In the genomic region with DNA sequence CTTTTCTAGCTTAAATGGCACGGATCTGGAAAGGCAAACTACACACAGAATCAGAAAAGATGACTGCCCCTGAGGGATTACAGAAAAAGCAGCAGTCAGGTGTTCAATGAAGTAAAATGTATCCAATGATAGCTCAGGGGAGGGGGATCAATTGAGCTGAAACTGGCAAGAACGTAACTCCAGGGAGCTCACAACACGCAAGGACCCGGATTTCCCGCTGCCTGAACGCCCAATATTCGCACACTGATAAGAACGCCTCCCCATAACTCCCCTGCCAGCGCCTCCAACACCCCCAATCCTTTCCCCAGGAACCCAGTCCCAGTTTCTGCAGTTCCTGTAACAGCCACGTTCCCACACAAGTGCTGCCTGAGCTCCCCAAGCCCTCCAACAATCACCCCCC, we compare ENCODE assay signal across 7 cellular contexts.
DNase-seq lines count a peak whose midpoint lies in the region; ATAC-seq, FAIRE-seq and TF ChIP-seq lines count a peak whose summit lies in the region.
"Not testable (repeated sequence)": the region's sequence is repeated elsewhere in the genome, so short reads cannot be mapped to it uniquely, and the experiment has no call there.

No MANE protein-coding gene starts in this region.

- not testable (repeated sequence) for H3K36me3 Mint-ChIP-seq in Calu3 (ENCODE audit: insufficient read depth, unreplicated experiment); activated CD4-positive, alpha-beta T cell treated with anti-CD3 and anti-CD28 coated beads, Interleukin-2, amount 10 ng/mL, durations not matched to agents 24 days and 14 days (ENCODE audit: low read depth); activated CD8-positive, alpha-beta memory T cell treated with anti-CD3 and anti-CD28 coated beads, Interleukin-2, amount 10 ng/mL, durations not matched to agents 7 days and 5 days
- H3K36me3 Mint-ChIP-seq in activated T-helper 17 cell treated with anti-CD3 and anti-CD28 coated beads, Interleukin-2, amount 50 U/mL, for 72 hours (ENCODE audit: low read depth), result peaks cover 12% of the 10 kb centered on the region

- not testable (repeated sequence) for H4K20me1 ChIP-seq in PC-9 (ENCODE audit: insufficient read depth); K562 (replicated peaks; ENCODE audit: control insufficient read depth, insufficient read depth, low read length)

- in situ Hi-C loops in K562 (cut with MboI), result loop anchor here (10.0 kb wide), 2 partner anchors 1908 to 1948 kb away; no protein-coding TSS in a partner anchor

- BruUV-seq in Calu3 (replicated peaks; lab: Mats Ljungman, UMichigan); PC-9 (replicated peaks; lab: Mats Ljungman, UMichigan); K562 (replicated peaks; lab: Mats Ljungman, UMichigan): not testable (repeated sequence)

- not testable (repeated sequence) for H3K9me2 ChIP-seq in PC-9 (ENCODE audit: insufficient read depth)

- not testable (repeated sequence) for H3K9me3 Mint-ChIP-seq in Calu3 (ENCODE audit: low read depth, unreplicated experiment); activated CD4-positive, alpha-beta T cell treated with anti-CD3 and anti-CD28 coated beads, Interleukin-2, amount 10 ng/mL, durations not matched to agents 24 days and 14 days; activated CD8-positive, alpha-beta memory T cell treated with anti-CD3 and anti-CD28 coated beads, Interleukin-2, amount 10 ng/mL, durations not matched to agents 7 days and 5 days (ENCODE audit: low read depth); activated T-helper 17 cell treated with anti-CD3 and anti-CD28 coated beads, Interleukin-2, amount 50 U/mL, for 72 hours

- not testable (repeated sequence) for H3K9me3 ChIP-seq in PC-9 (ENCODE audit: insufficient read depth, low read depth); K562 (replicated peaks; ENCODE audit: control insufficient read depth, insufficient read depth, low read depth, low read length)

- H3K4me3 ChIP-seq in PC-9 (peak overlapping the region; percentile 35; the same call in 1 of the 2 replicates), K562 (peak overlapping the region; percentile 19; the same call in 1 of the 2 replicates)

- TF ChIP-seq RAD21 in K562 (CRISPR knock-in tag; conservative IDR thresholded peaks at IDR 0.05 in 1 of 2, IDR thresholded peaks at IDR 0.05 in 1 of 2), result not testable (repeated sequence)

- intact Hi-C loops in Calu3 (cut with micrococcal nuclease; ENCODE audit: unreplicated experiment); PC-9 (cut with micrococcal nuclease; ENCODE audit: unreplicated experiment); activated CD4-positive, alpha-beta T cell treated with anti-CD3 and anti-CD28 coated beads, Interleukin-2, amount 10 ng/mL, durations not matched to agents 24 days and 14 days (cut with micrococcal nuclease); K562 (cut with micrococcal nuclease): not testable (repeated sequence)

- TF ChIP-seq POLR2A in K562 (conservative IDR thresholded peaks at IDR 0.05), result not testable (repeated sequence)

- POLR2A ChIA-PET in PC-9 (lab: Charles Lee; ENCODE audit: unreplicated experiment); K562 (lab: Yijun Ruan, JAX): not testable (repeated sequence)

- H3K27me3 ChIP-seq in PC-9 (ENCODE audit: insufficient read depth, low read depth); K562 (ENCODE audit: control insufficient read depth in 2 of 2, insufficient read depth in 2 of 2, low read length in 2 of 2): not testable (repeated sequence)

- H3K36me3 ChIP-seq in PC-9 (ENCODE audit: low read depth), result not testable (repeated sequence)
- peaks cover 11% of the 10 kb centered on the region; the same call in 1 of the 3 replicates for H3K36me3 ChIP-seq in K562 (ENCODE audit: control insufficient read depth, insufficient read depth, low read length)

- not testable (repeated sequence) for H3K27me3 Mint-ChIP-seq in Calu3 (ENCODE audit: unreplicated experiment); activated CD4-positive, alpha-beta T cell treated with anti-CD3 and anti-CD28 coated beads, Interleukin-2, amount 10 ng/mL, durations not matched to agents 24 days and 14 days; activated CD8-positive, alpha-beta memory T cell treated with anti-CD3 and anti-CD28 coated beads, Interleukin-2, amount 10 ng/mL, durations not matched to agents 7 days and 5 days; activated T-helper 17 cell treated with anti-CD3 and anti-CD28 coated beads, Interleukin-2, amount 50 U/mL, for 72 hours

- H3K9me1 ChIP-seq in K562 (ENCODE audit: control insufficient read depth, insufficient read depth, low read length), result not testable (repeated sequence)

- not testable (repeated sequence) for FAIRE-seq in K562 (lab: Jason Lieb, UNC)

- not testable (repeated sequence) for H3K4me1 Mint-ChIP-seq in Calu3 (ENCODE audit: low read depth, unreplicated experiment); activated T-helper 17 cell treated with anti-CD3 and anti-CD28 coated beads, Interleukin-2, amount 50 U/mL, for 72 hours
- peaks cover 19% of the 10 kb centered on the region for H3K4me1 Mint-ChIP-seq in activated CD4-positive, alpha-beta T cell treated with anti-CD3 and anti-CD28 coated beads, Interleukin-2, amount 10 ng/mL, durations not matched to agents 24 days and 14 days
- peaks cover 20% of the 10 kb centered on the region for H3K4me1 Mint-ChIP-seq in activated CD8-positive, alpha-beta memory T cell treated with anti-CD3 and anti-CD28 coated beads, Interleukin-2, amount 10 ng/mL, durations not matched to agents 7 days and 5 days

- WGBS in K562 (ENCODE audit: insufficient coverage, low coverage, missing lambda C conversion rate), result 0% methylated on average over 1 of the region's 10 CpGs

- not testable (repeated sequence) for H3K27ac ChIP-seq in PC-9; K562 (ENCODE audit: extremely low read depth, low read depth, low read length)

- TF ChIP-seq EP300 in K562 (IDR thresholded peaks at IDR 0.05; ENCODE audit: low read length), result not testable (repeated sequence)

- H3K4me1 ChIP-seq in PC-9 (replicated peaks; ENCODE audit: insufficient read depth); K562 (replicated peaks in 1 of 2; ENCODE audit: control insufficient read depth in 2 of 2, insufficient read depth in 2 of 2, low read length in 2 of 2): not testable (repeated sequence)

- not testable (repeated sequence) for DNase-seq in Calu3; PC-9; activated CD4-positive, alpha-beta T cell treated with anti-CD3 and anti-CD28 coated beads, Interleukin-2, amount 10 ng/mL, durations not matched to agents 24 days and 14 days; K562 (ENCODE audit: extremely low read depth in 1 of 4, low spot score in 3 of 4)
- DNase-seq in activated CD8-positive, alpha-beta memory T cell treated with anti-CD3 and anti-CD28 coated beads, Interleukin-2, amount 10 ng/mL, durations not matched to agents 7 days and 5 days, result peak; percentile 32
- DNase-seq in mesenteric fat pad (ENCODE audit: low spot score), result peak; percentile 43

- ATAC-seq in activated CD8-positive, alpha-beta memory T cell treated with anti-CD3 and anti-CD28 coated beads, Interleukin-2, amount 10 ng/mL, durations not matched to agents 7 days and 5 days; activated T-helper 17 cell treated with anti-CD3 and anti-CD28 coated beads, Interleukin-2, amount 50 U/mL, for 72 hours (replicated peaks); K562: not testable (repeated sequence)

- H2AFZ ChIP-seq in PC-9; K562 (ENCODE audit: low read depth, low read length): not testable (repeated sequence)

- H3K4me3 Mint-ChIP-seq in Calu3 (ENCODE audit: low read depth, unreplicated experiment), result peak overlapping the region; percentile 43
- peak overlapping the region; percentile 48 for H3K4me3 Mint-ChIP-seq in activated CD4-positive, alpha-beta T cell treated with anti-CD3 and anti-CD28 coated beads, Interleukin-2, amount 10 ng/mL, durations not matched to agents 24 days and 14 days
- not testable (repeated sequence) for H3K4me3 Mint-ChIP-seq in activated CD8-positive, alpha-beta memory T cell treated with anti-CD3 and anti-CD28 coated beads, Interleukin-2, amount 10 ng/mL, durations not matched to agents 7 days and 5 days
- peak overlapping the region; percentile 60 for H3K4me3 Mint-ChIP-seq in activated T-helper 17 cell treated with anti-CD3 and anti-CD28 coated beads, Interleukin-2, amount 50 U/mL, for 72 hours

- 0 out of 4 replicates have a peak overlapping the region, but pooled peaks of 1 of the 2 experiments have one; percentile 58 for H3K9ac ChIP-seq in K562 (ENCODE audit: insufficient read depth in 1 of 2, low read depth in 2 of 2, low read length in 2 of 2)

- not testable (repeated sequence) for H3K27ac Mint-ChIP-seq in Calu3 (ENCODE audit: unreplicated experiment); activated CD4-positive, alpha-beta T cell treated with anti-CD3 and anti-CD28 coated beads, Interleukin-2, amount 10 ng/mL, durations not matched to agents 24 days and 14 days; activated CD8-positive, alpha-beta memory T cell treated with anti-CD3 and anti-CD28 coated beads, Interleukin-2, amount 10 ng/mL, durations not matched to agents 7 days and 5 days; activated T-helper 17 cell treated with anti-CD3 and anti-CD28 coated beads, Interleukin-2, amount 50 U/mL, for 72 hours

- H3F3A ChIP-seq in PC-9 (ENCODE audit: insufficient read depth, low read depth), result not testable (repeated sequence)

- TF ChIP-seq CTCF in Calu3 (IDR thresholded peaks at IDR 0.05; ENCODE audit: unreplicated experiment); PC-9 (conservative IDR thresholded peaks at IDR 0.05); K562 (IDR thresholded peaks at IDR 0.05 in 2 of 3, conservative IDR thresholded peaks at IDR 0.05 in 1 of 3; ENCODE audit: insufficient read depth in 2 of 3, low read depth in 1 of 3, low read length in 3 of 3): not testable (repeated sequence)

- H3K4me2 ChIP-seq in PC-9 (peak overlapping the region; percentile 69), K562 (ENCODE audit: insufficient read depth, low read length) (peak overlapping the region; percentile 70)

- CTCF ChIA-PET in Calu3 (lab: Charles Lee); PC-9 (lab: Charles Lee); activated CD8-positive, alpha-beta memory T cell treated with anti-CD3 and anti-CD28 coated beads, Interleukin-2, amount 10 ng/mL, durations not matched to agents 7 days and 5 days (lab: Charles Lee); K562 (lab: Yijun Ruan, JAX; ENCODE audit: low intra/inter-chr PET ratio): not testable (repeated sequence)

- H3K79me2 ChIP-seq in PC-9 (ENCODE audit: low read depth); K562 (ENCODE audit: control insufficient read depth, insufficient read depth, low read length): not testable (repeated sequence)
